8 cellular contexts compared by ENCODE assay signal in the genomic region with DNA sequence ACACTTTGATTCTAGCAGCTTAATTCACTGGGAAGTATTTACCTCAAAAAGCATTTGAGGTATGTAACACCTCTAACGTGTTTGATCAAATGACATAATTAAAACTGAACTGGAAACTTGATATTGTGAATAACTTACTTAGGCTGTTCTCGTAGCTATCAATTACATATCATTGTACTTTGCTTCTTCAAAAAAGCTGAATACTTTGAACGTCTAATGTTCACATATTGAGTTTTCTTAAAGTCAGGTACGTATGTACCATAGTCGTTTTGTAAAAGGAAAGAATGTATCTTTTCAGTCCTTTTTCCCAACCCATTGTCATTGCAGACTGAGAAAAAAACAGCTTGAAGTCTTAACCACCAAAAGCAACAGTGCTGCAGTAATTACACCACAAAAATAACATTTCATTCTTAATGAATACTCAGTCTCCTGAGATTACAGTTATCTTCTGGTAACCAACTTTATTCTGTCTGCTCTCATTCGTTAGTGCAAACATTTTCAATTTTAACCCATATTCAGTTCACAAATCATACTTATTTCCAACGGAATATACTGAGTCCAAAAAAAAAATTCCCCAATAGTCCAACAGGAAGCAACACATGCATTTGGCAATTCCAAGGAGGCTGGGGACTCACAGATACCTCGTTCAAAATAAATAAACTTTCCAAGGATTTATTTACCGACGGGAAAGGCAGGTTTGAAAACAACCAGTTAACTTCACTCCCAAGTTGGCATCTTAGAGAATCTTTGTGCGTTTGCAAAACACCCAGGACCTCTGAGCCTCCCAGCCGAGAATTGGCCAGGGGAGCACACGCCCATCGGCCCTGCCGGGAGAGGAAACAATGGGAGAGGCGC. TPM values are rescaled to one million over a fixed set of nuclear protein-coding genes. Genes with fewer than 3 reads are reported as not detected.
A peak's percentile ranks its signal among the peaks of the same experiment; 100 is the strongest.
DNase-seq lines count a peak whose midpoint lies in the region; ATAC-seq and TF ChIP-seq lines count a peak whose summit lies in the region.

No MANE protein-coding gene starts in this region.

- peaks cover 66% of the 10 kb centered on the region for H3K27me3 Mint-ChIP-seq in T-helper 1 cell treated with Interleukin-12 subunit alpha and Interleukin-12 subunit beta and Interleukin-4 antibody, amounts not matched to agents 30 μg/mL and 1 μg/mL, for 36 hours (ENCODE audit: low read depth)
- peaks cover 7% of the 10 kb centered on the region for H3K27me3 Mint-ChIP-seq in type B pancreatic cell

- H3K36me3 Mint-ChIP-seq in T-helper 1 cell treated with Interleukin-12 subunit alpha and Interleukin-12 subunit beta and Interleukin-4 antibody, amounts not matched to agents 30 μg/mL and 1 μg/mL, for 36 hours (ENCODE audit: low read depth): no peaks in the 10 kb centered on the region
- no peaks in the 10 kb centered on the region for H3K36me3 Mint-ChIP-seq in type B pancreatic cell

- no peaks in the 10 kb centered on the region for H3K9me3 Mint-ChIP-seq in T-helper 1 cell treated with Interleukin-12 subunit alpha and Interleukin-12 subunit beta and Interleukin-4 antibody, amounts not matched to agents 30 μg/mL and 1 μg/mL, for 36 hours
- no peaks in the 10 kb centered on the region for H3K9me3 Mint-ChIP-seq in type B pancreatic cell

- H3K4me3 Mint-ChIP-seq in T-helper 1 cell treated with Interleukin-12 subunit alpha and Interleukin-12 subunit beta and Interleukin-4 antibody, amounts not matched to agents 30 μg/mL and 1 μg/mL, for 36 hours: peak overlapping the region; percentile 84
- H3K4me3 Mint-ChIP-seq in type B pancreatic cell: peak overlapping the region; percentile 97

- peak overlapping the region; percentile 49 for H3K27ac Mint-ChIP-seq in T-helper 1 cell treated with Interleukin-12 subunit alpha and Interleukin-12 subunit beta and Interleukin-4 antibody, amounts not matched to agents 30 μg/mL and 1 μg/mL, for 36 hours
- H3K27ac Mint-ChIP-seq in type B pancreatic cell: peak overlapping the region; percentile 89

- in situ Hi-C loops in astrocyte of the cerebellum (cut with HindIII; ENCODE audit: low sequenced_read_pairs): no loop called here

- TF ChIP-seq CTCF in astrocyte of the cerebellum (IDR thresholded peaks at IDR 0.05; ENCODE audit: low read depth, low read length, missing control alignments): no peak
- TF ChIP-seq CTCF in type B pancreatic cell (conservative IDR thresholded peaks at IDR 0.05): no peak

- peaks cover 5% of the 10 kb centered on the region for H3K4me1 Mint-ChIP-seq in T-helper 1 cell treated with Interleukin-12 subunit alpha and Interleukin-12 subunit beta and Interleukin-4 antibody, amounts not matched to agents 30 μg/mL and 1 μg/mL, for 36 hours (ENCODE audit: low read depth)
- H3K4me1 Mint-ChIP-seq in type B pancreatic cell (ENCODE audit: unreplicated experiment): peaks cover 28% of the 10 kb centered on the region

- ATAC-seq in left lobe of liver: peak; percentile 21
- no peak for ATAC-seq in GM21447 (IDR thresholded peaks at IDR 0.05; ENCODE audit: unreplicated experiment)
- no peak for ATAC-seq in GM18909 (IDR thresholded peaks at IDR 0.05; ENCODE audit: poor library complexity, unreplicated experiment)

- no peak for DNase-seq in T-helper 1 cell
- peak; percentile 55 for DNase-seq in LHCN-M2 (ENCODE audit: low read depth)
- DNase-seq in astrocyte of the cerebellum (ENCODE audit: low read depth): no peak
- DNase-seq in left lobe of liver (ENCODE audit: low spot score): no peak
- DNase-seq in type B pancreatic cell (ENCODE audit: extremely low spot score, unreplicated experiment): no peak

- H3K4me3 ChIP-seq in astrocyte of the cerebellum (ENCODE audit: low read depth, low read length): peak overlapping the region; percentile 67

RNA-seq across cellular contexts. Expression of gene CHN1, which starts 1.1 kb away (rescaled TPM):
- total RNA-seq in LHCN-M2 (2014; rRNA removed): 61.4 and 61.7 TPM in 2 replicates
- polyA plus RNA-seq in LHCN-M2 (2012): 41.3 TPM
- 1.6 TPM for total RNA-seq in left lobe of liver
- 11.6 and 24.0 TPM in 2 replicates for total RNA-seq in type B pancreatic cell (ENCODE audit: low replicate concordance)
